Comparison of ENCODE assay signal across 11 cellular contexts in genomic region chr1:113219828-113220227, GRCh38.
DNase-seq lines count a peak whose midpoint lies in the region; ATAC-seq, FAIRE-seq and TF ChIP-seq lines count a peak whose summit lies in the region.
"Had no signal": no experiment of that assay in that cellular context is flagged by ENCODE, and none has a peak within 500 bp of the region (broad histone marks: within the 10 kb centered on the region; RNA-seq: fewer than 3 reads in every experiment).

No MANE protein-coding gene starts in this region.

- H3K56ac ChIP-seq in H1 (replicated peaks; ENCODE audit: insufficient read length, low read depth, low read length) = no peak overlapping the region

- in situ Hi-C loops in HepG2 (cut with HindIII; ENCODE audit: extremely low pct_ligation_motif_present, low pct_unique_long_range_greater_than_20kb) = no loop called here

- 41% methylated on average over 4 of the region's 5 CpGs for WGBS in HepG2 (ENCODE audit: low lambda C conversion rate)
- WGBS in right lobe of liver (ENCODE audit: insufficient coverage, low coverage, low lambda C conversion rate, missing lambda C conversion rate) = 60% methylated on average over 1 of the region's 5 CpGs
- 82% methylated on average over 5 of the region's 5 CpGs; no CpG with 5 or more reads in 1 of the 2 experiments for whole genome bisulfite sequencing in H1 (ENCODE audit: extremely low coverage in 1 of 2, insufficient coverage in 1 of 2, insufficient read length in 1 of 2, insufficient replicate concordance in 2 of 2, low coverage in 1 of 2, low lambda C conversion rate in 2 of 2, missing lambda C conversion rate in 1 of 2), 2 experiments
- 72 to 80% methylated on average over 4 to 5 of the region's 5 CpGs for WGBS in upper lobe of left lung, 2 donors

- H3K36me3 ChIP-seq in HepG2 (replicated peaks in 1 of 2; ENCODE audit: control insufficient read depth in 1 of 2, insufficient read depth in 2 of 2, low read length in 2 of 2) = no peaks in the 10 kb centered on the region
- no peaks in the 10 kb centered on the region for H3K36me3 ChIP-seq in right lobe of liver
- no peaks in the 10 kb centered on the region for H3K36me3 ChIP-seq in WERI-Rb-1
- no peaks in the 10 kb centered on the region for H3K36me3 ChIP-seq in H1 (ENCODE audit: control insufficient read depth in 2 of 4, insufficient read depth in 4 of 4, low read length in 3 of 4)
- no peaks in the 10 kb centered on the region for H3K36me3 ChIP-seq in upper lobe of left lung
- H3K36me3 ChIP-seq in Peyer's patch = no peaks in the 10 kb centered on the region
- H3K36me3 ChIP-seq: BLaER1 treated with 17β-estradiol and CSF1 and Interleukin-3, amounts not matched to agents 10 nM and 100 nM had no signal

- DNase-seq in HepG2 (ENCODE audit: low spot score) = no peak
- no peak for DNase-seq in right lobe of liver
- DNase-seq in WERI-Rb-1 = peak; percentile 40
- DNase-seq in H1 (ENCODE audit: low read depth in 1 of 2, low spot score in 2 of 2) = no peak
- no peak for DNase-seq in upper lobe of left lung
- no peak for DNase-seq in GOT3 (lab: John Stamatoyannopoulos, UW)
- no peak for DNase-seq in Peyer's patch
- DNase-seq: CD8-positive, alpha-beta T cell; DMS 273 treated with DMSO at 0.1 percent for 48 hours had no signal

- H3K9me3 ChIP-seq in HepG2 (ENCODE audit: low read length) (no peaks in the 10 kb centered on the region), right lobe of liver (no peaks in the 10 kb centered on the region), WERI-Rb-1 (ENCODE audit: severe bottlenecking) (no peaks in the 10 kb centered on the region), H1 (ENCODE audit: insufficient read depth in 2 of 2, low read depth in 1 of 2, low read length in 1 of 2) (peaks cover 3 to 4% of the 10 kb centered on the region in 2 experiments; a peak in 2 of 4 replicates), upper lobe of left lung (peaks cover 0 to 3% (median 0%) of the 10 kb centered on the region in 4 donors), Peyer's patch (peaks cover 0 to 4% (median 1%) of the 10 kb centered on the region in 4 donors)

- no peak for FAIRE-seq in HepG2 (lab: Jason Lieb, UNC)
- FAIRE-seq in H1 (lab: Jason Lieb, UNC) = no peak
- FAIRE-seq: GM12878 had no signal

- peak overlapping the region; percentile 63; the same call in 1 of the 2 replicates for H2BK15ac ChIP-seq in H1 (ENCODE audit: low read length)

- H3K14ac ChIP-seq in H1 (ENCODE audit: insufficient read length) = no peak overlapping the region

- no peak for TF ChIP-seq RAD21 in HepG2 (CRISPR knock-in tag; IDR thresholded peaks at IDR 0.05)
- TF ChIP-seq RAD21 in H1 (IDR thresholded peaks at IDR 0.05 in 1 of 2, conservative IDR thresholded peaks at IDR 0.05 in 1 of 2; ENCODE audit: low read depth in 2 of 2, low read length in 2 of 2) = no peak

- TF ChIP-seq EP300 in HepG2 (IDR thresholded peaks at IDR 0.05; ENCODE audit: low read depth in 2 of 2, low read length in 2 of 2) (no peak), HepG2 (CRISPR knock-in tag; IDR thresholded peaks at IDR 0.05; ENCODE audit: borderline replicate concordance) (no peak), H1 (IDR thresholded peaks at IDR 0.05; ENCODE audit: borderline replicate concordance in 1 of 2, low read depth in 2 of 2, low read length in 2 of 2) (no peak), upper lobe of left lung (IDR thresholded peaks at IDR 0.05) (no peak)

- CTCF ChIA-PET in HepG2 (lab: Yijun Ruan, JAX; ENCODE audit: low intra/inter-chr PET ratio, low total read pairs) = no interaction called here
- CTCF ChIA-PET in H1 (lab: Charles Lee; ENCODE audit: partially characterized antibody) = interaction anchor here (0.9 to 5.2 kb wide), 32 partner anchors 9 to 456 kb away, joined by 3 to 25 read pairs (median 4); no protein-coding TSS in a partner anchor

- no peaks in the 10 kb centered on the region for H3K79me2 ChIP-seq in HepG2 (ENCODE audit: insufficient read depth, low read length)
- H3K79me2 ChIP-seq in H1 (ENCODE audit: control insufficient read depth in 1 of 2, insufficient read depth in 2 of 2, low read length in 2 of 2) = no peaks in the 10 kb centered on the region

- H4K5ac ChIP-seq in H1 (ENCODE audit: insufficient read length, low read depth, low read length) = no peak overlapping the region

- TF ChIP-seq CTCF in HepG2 (CRISPR knock-in tag; IDR thresholded peaks at IDR 0.05) (no peak), right lobe of liver (IDR thresholded peaks at IDR 0.05) (no peak), WERI-Rb-1 (IDR thresholded peaks at IDR 0.05; ENCODE audit: low read depth, low read length) (no peak), H1 (IDR thresholded peaks at IDR 0.05; ENCODE audit: control extremely low read depth in 1 of 3, insufficient read depth in 1 of 3, low read depth in 1 of 3, low read length in 3 of 3) (no peak), upper lobe of left lung (IDR thresholded peaks at IDR 0.05) (no peak), Peyer's patch (IDR thresholded peaks at IDR 0.05) (no peak)

- H4K8ac ChIP-seq in H1 (ENCODE audit: extremely low read depth, insufficient read depth, low read length) = no peak overlapping the region; the same call in 1 of the 2 replicates

- no peak overlapping the region for H2BK120ac ChIP-seq in H1 (replicated peaks; ENCODE audit: low read depth, low read length)

- no peak overlapping the region for H3K4me3 ChIP-seq in HepG2 (replicated peaks in 1 of 3; ENCODE audit: insufficient read depth in 1 of 3, low read depth in 2 of 3, low read length in 3 of 3)
- no peak overlapping the region for H3K4me3 ChIP-seq in right lobe of liver
- no peak overlapping the region for H3K4me3 ChIP-seq in WERI-Rb-1 (ENCODE audit: low read depth, low read length)
- no peak overlapping the region for H3K4me3 ChIP-seq in H1 (ENCODE audit: extremely low read depth in 1 of 4, insufficient read depth in 2 of 4, low read depth in 3 of 4, low read length in 4 of 4)
- H3K4me3 ChIP-seq in upper lobe of left lung = no peak overlapping the region
- H3K4me3 ChIP-seq in Peyer's patch = no peak overlapping the region
- H3K4me3 ChIP-seq: BLaER1 treated with 17β-estradiol and CSF1 and Interleukin-3, amounts not matched to agents 10 nM and 100 nM; GM12878 had no signal

- H3K27ac ChIP-seq in HepG2 (ENCODE audit: extremely low read length, insufficient read depth, low read length) (no peak overlapping the region), right lobe of liver (no peak overlapping the region), WERI-Rb-1 (no peak overlapping the region), H1 (ENCODE audit: low read depth, low read length) (no peak overlapping the region), upper lobe of left lung (no peak overlapping the region), Peyer's patch (no peak overlapping the region)
- H3K27ac ChIP-seq: BLaER1 treated with 17β-estradiol and CSF1 and Interleukin-3, amounts not matched to agents 10 nM and 100 nM had no signal

- H3K4me1 ChIP-seq in HepG2 (ENCODE audit: insufficient read depth, low read length) (peaks cover 33% of the 10 kb centered on the region), right lobe of liver (peaks cover 0 to 7% (median 0%) of the 10 kb centered on the region in 4 donors), H1 (replicated peaks in 1 of 4; ENCODE audit: control insufficient read depth in 3 of 4, insufficient read depth in 4 of 4, low read length in 3 of 4) (peaks cover 0 to 7% (median 0%) of the 10 kb centered on the region in 4 experiments; a peak in 2 of 7 replicates), upper lobe of left lung (no peaks in the 10 kb centered on the region), Peyer's patch (peaks cover 0 to 10% (median 4%) of the 10 kb centered on the region in 4 donors)
- H3K4me1 ChIP-seq: BLaER1 treated with 17β-estradiol and CSF1 and Interleukin-3, amounts not matched to agents 10 nM and 100 nM had no signal

- no peaks in the 10 kb centered on the region for H3K23me2 ChIP-seq in H1 (ENCODE audit: low read depth, low read length)

- H3K79me1 ChIP-seq in H1 (ENCODE audit: low read depth, low read length) = no peaks in the 10 kb centered on the region

- H4K20me1 ChIP-seq in HepG2 (ENCODE audit: insufficient read depth, low read length) (no peaks in the 10 kb centered on the region), H1 (replicated peaks in 1 of 2; ENCODE audit: control insufficient read depth in 1 of 2, insufficient read depth in 2 of 2, low read length in 2 of 2) (no peaks in the 10 kb centered on the region)
- H4K20me1 ChIP-seq: BLaER1 treated with 17β-estradiol and CSF1 and Interleukin-3, amounts not matched to agents 10 nM and 100 nM had no signal

- no peak for TF ChIP-seq POLR2A in HepG2 (IDR thresholded peaks at IDR 0.05; ENCODE audit: insufficient read depth in 1 of 2, low read depth in 2 of 2, low read length in 2 of 2)
- no peak for TF ChIP-seq POLR2A in right lobe of liver (IDR thresholded peaks at IDR 0.05)
- no peak for TF ChIP-seq POLR2A in H1 (IDR thresholded peaks at IDR 0.05; ENCODE audit: control extremely low read depth in 1 of 2, low read depth in 2 of 2, low read length in 2 of 2)
- no peak for TF ChIP-seq POLR2A in upper lobe of left lung (IDR thresholded peaks at IDR 0.05)
- TF ChIP-seq POLR2A in Peyer's patch (IDR thresholded peaks at IDR 0.05) = no peak

- peak overlapping the region; percentile 18; the same call in 1 of the 2 replicates for H2BK12ac ChIP-seq in H1 (ENCODE audit: low read depth, low read length)

- no peak overlapping the region for H3K4ac ChIP-seq in H1 (replicated peaks; ENCODE audit: insufficient read length, low read depth, low read length)

- ATAC-seq in HepG2 (no peak), right lobe of liver (no peak), upper lobe of left lung (ENCODE audit: low FRiP score in 2 of 2) (no peak)
- ATAC-seq: CD8-positive, alpha-beta T cell; GM12878 had no signal

- BruUV-seq in HepG2 (replicated peaks; lab: Mats Ljungman, UMichigan) = no TSS peak

- no peak overlapping the region for H3K23ac ChIP-seq in H1 (ENCODE audit: insufficient read length)

- no peak overlapping the region for H2AK5ac ChIP-seq in H1 (ENCODE audit: low read depth, low read length)

- H3K27me3 ChIP-seq in HepG2 (ENCODE audit: control insufficient read depth in 1 of 2, insufficient read depth in 2 of 2, low read length in 2 of 2) = no peaks in the 10 kb centered on the region
- no peaks in the 10 kb centered on the region for H3K27me3 ChIP-seq in right lobe of liver
- no peaks in the 10 kb centered on the region for H3K27me3 ChIP-seq in WERI-Rb-1 (ENCODE audit: insufficient read depth, low read depth, severe bottlenecking)
- H3K27me3 ChIP-seq in H1 (replicated peaks in 1 of 4; ENCODE audit: control insufficient read depth in 3 of 4, extremely low read depth in 1 of 4, insufficient read depth in 3 of 4, low read length in 3 of 4) = no peaks in the 10 kb centered on the region
- H3K27me3 ChIP-seq in upper lobe of left lung = no peaks in the 10 kb centered on the region
- H3K27me3 ChIP-seq in Peyer's patch = no peaks in the 10 kb centered on the region
- H3K27me3 ChIP-seq: BLaER1 treated with 17β-estradiol and CSF1 and Interleukin-3, amounts not matched to agents 10 nM and 100 nM had no signal

- H2AFZ ChIP-seq in HepG2 (ENCODE audit: low read length) (no peak overlapping the region), H1 (ENCODE audit: low read length) (peak overlapping the region; percentile 33; the same call in 1 of the 2 replicates)

- H4K91ac ChIP-seq in H1 (replicated peaks; ENCODE audit: insufficient read length, low read length) = no peak overlapping the region

- H2BK20ac ChIP-seq in H1 (ENCODE audit: low read length) = no peak overlapping the region

- intact Hi-C loops in HepG2 (cut with micrococcal nuclease; ENCODE audit: unreplicated experiment) (loop anchor here (5.0 to 10.0 kb wide), 2 partner anchors 73 to 235 kb away; no protein-coding TSS in a partner anchor), right lobe of liver (cut with DNase I) (no loop called here)

- H3K9ac ChIP-seq in HepG2 (ENCODE audit: insufficient read depth, low read depth, low read length) = no peak overlapping the region
- H3K9ac ChIP-seq in H1 (replicated peaks in 1 of 4; ENCODE audit: extremely low read depth in 1 of 4, low read depth in 3 of 4, low read length in 3 of 4) = no peak overlapping the region
- H3K9ac ChIP-seq: BLaER1 treated with 17β-estradiol and CSF1 and Interleukin-3, amounts not matched to agents 10 nM and 100 nM had no signal

- H2BK5ac ChIP-seq in H1 (ENCODE audit: low read depth, low read length) = no peak overlapping the region

- POLR2A ChIA-PET in HepG2 (lab: Yijun Ruan, JAX) = no interaction called here
- POLR2A ChIA-PET in H1 (lab: Charles Lee; ENCODE audit: partially characterized antibody) = interaction anchor here (1.0 kb wide), 1 partner anchor 14 kb away, joined by 4 read pairs; no protein-coding TSS in a partner anchor

- no peak overlapping the region for H3K18ac ChIP-seq in H1 (ENCODE audit: extremely low read depth, low read length)

- H3K4me2 ChIP-seq in HepG2 (ENCODE audit: low read depth, low read length) = peak overlapping the region; percentile 7; the same call in 1 of the 2 replicates
- no peak overlapping the region for H3K4me2 ChIP-seq in H1 (ENCODE audit: insufficient read depth in 1 of 2, low read depth in 2 of 2, low read length in 2 of 2)
- H3K4me2 ChIP-seq: BLaER1 treated with 17β-estradiol and CSF1 and Interleukin-3, amounts not matched to agents 10 nM and 100 nM had no signal
